ENCODE assay signal across 19 cellular contexts in genomic region chr3:48416546-48416945, GRCh38. TPM values are rescaled to one million over a fixed set of nuclear protein-coding genes. Genes with fewer than 3 reads are reported as not detected.
A peak's percentile ranks its signal among the peaks of the same experiment; 100 is the strongest.
DNase-seq lines count a peak whose midpoint lies in the region; ATAC-seq and TF ChIP-seq lines count a peak whose summit lies in the region.
"Had no signal": no experiment of that assay in that cellular context is flagged by ENCODE, and none has a peak within 500 bp of the region (broad histone marks: within the 10 kb centered on the region; RNA-seq: fewer than 3 reads in every experiment).

No MANE protein-coding gene starts in this region.

- POLR2A ChIA-PET in HEK293T (lab: Yijun Ruan, JAX), result no interaction called here

- H3K4me1 ChIP-seq in heart left ventricle, result peaks cover 0 to 5% (median 0%) of the 10 kb centered on the region in 12 donors
- H3K4me1 ChIP-seq: A549, Caco-2, HAP-1 had no signal

- no peak for ATAC-seq in Right ventricle myocardium superior (ENCODE audit: poor library complexity)
- ATAC-seq in heart left ventricle, result no peak

- no peak overlapping the region for H3K27ac Mint-ChIP-seq in Calu3 (ENCODE audit: unreplicated experiment)
- no peak overlapping the region for H3K27ac Mint-ChIP-seq in chondrocyte (ENCODE audit: unreplicated experiment)
- peak overlapping the region; percentile 74 for H3K27ac Mint-ChIP-seq in progenitor cell of endocrine pancreas
- no peak overlapping the region for H3K27ac Mint-ChIP-seq in HFFc6
- H3K27ac Mint-ChIP-seq: CD4-positive, alpha-beta T cell had no signal

- no peaks in the 10 kb centered on the region for H3K27me3 ChIP-seq in heart left ventricle

- H3K4me3 Mint-ChIP-seq in Calu3 (ENCODE audit: low read depth, unreplicated experiment) (no peak overlapping the region), chondrocyte (ENCODE audit: unreplicated experiment) (no peak overlapping the region), progenitor cell of endocrine pancreas (ENCODE audit: low read depth) (no peak overlapping the region), HFFc6 (no peak overlapping the region)
- H3K4me3 Mint-ChIP-seq: CD4-positive, alpha-beta T cell had no signal

- H3K27ac ChIP-seq in heart left ventricle, result no peak overlapping the region
- H3K27ac ChIP-seq: 22Rv1, A549, C4-2B had no signal

- TF ChIP-seq CTCF in heart left ventricle (IDR thresholded peaks at IDR 0.05) (no peak), Calu3 (IDR thresholded peaks at IDR 0.05; ENCODE audit: unreplicated experiment) (no peak), chondrocyte (IDR thresholded peaks at IDR 0.05) (no peak), progenitor cell of endocrine pancreas (IDR thresholded peaks at IDR 0.05; ENCODE audit: unreplicated experiment) (no peak), HFFc6 (IDR thresholded peaks at IDR 0.05) (no peak)

- TSS peak; percentile 10 for BruUV-seq in Calu3 (replicated peaks; lab: Mats Ljungman, UMichigan)

- no peaks in the 10 kb centered on the region for H3K9me3 ChIP-seq in heart left ventricle
- H3K9me3 ChIP-seq: A549, Caco-2, HAP-1 had no signal

- no peaks in the 10 kb centered on the region for H3K9me3 Mint-ChIP-seq in Calu3 (ENCODE audit: low read depth, unreplicated experiment)
- no peaks in the 10 kb centered on the region for H3K9me3 Mint-ChIP-seq in chondrocyte (ENCODE audit: low read depth)
- H3K9me3 Mint-ChIP-seq in progenitor cell of endocrine pancreas (ENCODE audit: low read depth), result no peaks in the 10 kb centered on the region
- H3K9me3 Mint-ChIP-seq in HFFc6, result no peaks in the 10 kb centered on the region
- H3K9me3 Mint-ChIP-seq: CD4-positive, alpha-beta T cell had no signal

- peak; percentile 17 for DNase-seq in Right ventricle myocardium superior
- no peak for DNase-seq in heart left ventricle
- no peak for DNase-seq in Calu3
- peak; percentile 34 for DNase-seq in chondrocyte (ENCODE audit: low spot score)
- DNase-seq in progenitor cell of endocrine pancreas (ENCODE audit: low spot score, unreplicated experiment), result no peak
- no peak for DNase-seq in NCI-H1694 treated with DMSO at 0.1 percent for 48 hours (lab: John Stamatoyannopoulos, UW)
- no peak for DNase-seq in HEK293T (ENCODE audit: extremely low spot score)
- no peak for DNase-seq in HFFc6
- DNase-seq: AML-193; Caco-2; CD4-positive, alpha-beta T cell; DMS153; DMS79 treated with DMSO at 0.1 percent for 48 hours; GF-D8 had no signal

- WGBS in heart left ventricle, 4 donors, result 91 to 96% (median 95%) methylated on average over 4 of the region's 4 CpGs

- H3K36me3 Mint-ChIP-seq in Calu3 (ENCODE audit: insufficient read depth, unreplicated experiment), result peaks cover 72% of the 10 kb centered on the region
- H3K36me3 Mint-ChIP-seq in chondrocyte (ENCODE audit: low read depth), result peaks cover 41% of the 10 kb centered on the region
- H3K36me3 Mint-ChIP-seq in progenitor cell of endocrine pancreas (ENCODE audit: insufficient read depth), result peaks cover 14% of the 10 kb centered on the region
- no peaks in the 10 kb centered on the region for H3K36me3 Mint-ChIP-seq in HFFc6 (ENCODE audit: low read depth)

- H3K4me3 ChIP-seq in heart left ventricle, result no peak overlapping the region
- H3K4me3 ChIP-seq: A549, HAP-1 had no signal

- H3K27me3 Mint-ChIP-seq in Calu3 (ENCODE audit: unreplicated experiment) (no peaks in the 10 kb centered on the region), chondrocyte (ENCODE audit: low read depth) (no peaks in the 10 kb centered on the region), progenitor cell of endocrine pancreas (no peaks in the 10 kb centered on the region), HFFc6 (ENCODE audit: insufficient read depth) (peaks cover 8% of the 10 kb centered on the region)
- H3K27me3 Mint-ChIP-seq: CD4-positive, alpha-beta T cell had no signal

- H3K36me3 ChIP-seq in heart left ventricle, result peaks cover 0 to 79% (median 49%) of the 10 kb centered on the region in 9 donors

- no peak for TF ChIP-seq POLR2A in heart left ventricle (IDR thresholded peaks at IDR 0.05)

- CTCF ChIA-PET in Calu3 (lab: Charles Lee), result interaction anchor here (1.1 kb wide), 1 partner anchor 19 kb away, joined by 3 read pairs; no protein-coding TSS in a partner anchor
- CTCF ChIA-PET in HEK293T (lab: Yijun Ruan, JAX), result interaction anchor here (2.8 kb wide), 1 partner anchor 19 kb away, joined by 15 read pairs; no protein-coding TSS in a partner anchor

- H3K4me1 Mint-ChIP-seq in Calu3 (ENCODE audit: low read depth, unreplicated experiment), result no peaks in the 10 kb centered on the region
- H3K4me1 Mint-ChIP-seq in chondrocyte (ENCODE audit: low read depth), result no peaks in the 10 kb centered on the region
- no peaks in the 10 kb centered on the region for H3K4me1 Mint-ChIP-seq in progenitor cell of endocrine pancreas (ENCODE audit: low read depth)
- H3K4me1 Mint-ChIP-seq in HFFc6 (ENCODE audit: low read depth), result no peaks in the 10 kb centered on the region

- intact Hi-C loops in Right ventricle myocardium superior (cut with DNase I) (no loop called here), heart left ventricle (cut with DNase I) (no loop called here), Calu3 (cut with micrococcal nuclease; ENCODE audit: unreplicated experiment) (no loop called here)

TF ChIP-seq in HEK293T, 16 proteins besides CTCF, POLR2A, EP300 and RAD21:
- TF ChIP-seq FOXA1 (IDR thresholded peaks at IDR 0.05) (no peak), SUZ12 (IDR thresholded peaks at IDR 0.05) (no peak), FOXM1 (IDR thresholded peaks at IDR 0.05; ENCODE audit: borderline replicate concordance) (no peak), ARNT (IDR thresholded peaks at IDR 0.05) (no peak), ELF4 (IDR thresholded peaks at IDR 0.05) (no peak), BHLHE40 (IDR thresholded peaks at IDR 0.05; ENCODE audit: borderline replicate concordance) (no peak), LEF1 (IDR thresholded peaks at IDR 0.05; ENCODE audit: borderline replicate concordance) (no peak), ZNF384 (IDR thresholded peaks at IDR 0.05) (no peak), FOXK2 (IDR thresholded peaks at IDR 0.05) (no peak), TARDBP (IDR thresholded peaks at IDR 0.05) (no peak), SP1 (IDR thresholded peaks at IDR 0.05) (no peak), L3MBTL2 (conservative IDR thresholded peaks at IDR 0.05) (no peak), NFRKB (IDR thresholded peaks at IDR 0.05) (no peak), HDGF (IDR thresholded peaks at IDR 0.05; ENCODE audit: borderline replicate concordance) (no peak), CTBP1 (IDR thresholded peaks at IDR 0.05; ENCODE audit: borderline replicate concordance) (no peak), PKNOX1 (IDR thresholded peaks at IDR 0.05) (no peak)

RNA-seq across cellular contexts. Expression of gene PLXNB1, which starts 13.3 kb away (rescaled TPM):
- 51.3 TPM for total RNA-seq in Right ventricle myocardium superior
- total RNA-seq in heart left ventricle, result 10 to 100 TPM; 28.0 to 71.8 (median 46.4) TPM
- 10 to 100 TPM; 31.8 to 64.6 TPM for polyA plus RNA-seq in heart left ventricle
- 174 and 175 TPM in 2 replicates for total RNA-seq in Calu3 (2022)
- total RNA-seq in chondrocyte, result 63.2 to 115 TPM (median 108 TPM) in 3 replicates
- 535 and 543 TPM in 2 replicates for total RNA-seq in progenitor cell of endocrine pancreas
- total RNA-seq in HFFc6 (2021; fragmentation: NEBNext Ultra II Directional; extraction: Animal tissue kit (Norgen Biotek cat#: 25700)), result 10 to 100 TPM; 11.1 to 15.5 (median 12.8) TPM

RNA-seq across cellular contexts. Expression of gene CCDC51, which starts 23.4 kb away (rescaled TPM):
- total RNA-seq in Right ventricle myocardium superior (11.9 TPM), heart left ventricle (10 to 100 TPM in 6 of 9 donors, 1 to 10 TPM in 3; 8.2 to 14.8 (median 11.6) TPM), Calu3 (2022) (18.9 and 19.9 TPM in 2 replicates), chondrocyte (13.3 to 25.8 TPM (median 23.9 TPM) in 3 replicates), progenitor cell of endocrine pancreas (11.4 and 13.2 TPM in 2 replicates)
- polyA plus RNA-seq in heart left ventricle, result 10 to 100 TPM in 1 of 2 donors, 1 to 10 TPM in 1; 9.3 to 13.5 TPM
- total RNA-seq in HFFc6 (2021; fragmentation: NEBNext Ultra II Directional; extraction: Animal tissue kit (Norgen Biotek cat#: 25700)), result 10 to 100 TPM; 10.1 to 15.3 (median 12.5) TPM

RNA-seq across cellular contexts. Expression of gene TMA7, which starts 23.5 kb away (rescaled TPM):
- total RNA-seq in Right ventricle myocardium superior, result 237 TPM
- 100 to 1,000 TPM; 177 to 284 (median 198) TPM for total RNA-seq in heart left ventricle
- 100 to 1,000 TPM; 289 to 733 TPM for polyA plus RNA-seq in heart left ventricle
- 139 and 171 TPM in 2 replicates for total RNA-seq in Calu3 (2022)
- total RNA-seq in chondrocyte, result 184 to 243 TPM (median 184 TPM) in 3 replicates
- total RNA-seq in progenitor cell of endocrine pancreas, result 236 and 253 TPM in 2 replicates
- 100 to 1,000 TPM; 213 to 341 (median 280) TPM for total RNA-seq in HFFc6 (2021; fragmentation: NEBNext Ultra II Directional; extraction: Animal tissue kit (Norgen Biotek cat#: 25700))

RNA-seq across cellular contexts. Expression of gene ATRIP, which starts 30.0 kb away (rescaled TPM):
- total RNA-seq in Right ventricle myocardium superior, result 3.2 TPM
- total RNA-seq in heart left ventricle, result 1 to 10 TPM; 2.1 to 5.0 (median 3.6) TPM
- polyA plus RNA-seq in heart left ventricle, result 1 to 10 TPM; 2.6 to 5.1 TPM
- 12.5 and 13.7 TPM in 2 replicates for total RNA-seq in Calu3 (2022)
- total RNA-seq in chondrocyte, result 8.7 to 10.7 TPM (median 8.8 TPM) in 3 replicates
- total RNA-seq in progenitor cell of endocrine pancreas, result 13.8 and 15.2 TPM in 2 replicates
- total RNA-seq in HFFc6 (2021; fragmentation: NEBNext Ultra II Directional; extraction: Animal tissue kit (Norgen Biotek cat#: 25700)), result 10 to 100 TPM in 1 of 6 experiments, 1 to 10 TPM in 5; 7.0 to 10.5 (median 8.2) TPM

RNA-seq across cellular contexts. Expression of gene FBXW12, which starts 44.5 kb away (rescaled TPM):
- not detected for total RNA-seq in Right ventricle myocardium superior
- total RNA-seq in heart left ventricle, result not detected
- not detected for polyA plus RNA-seq in heart left ventricle
- not detected in 2 replicates for total RNA-seq in Calu3 (2022)
- not detected in 3 replicates for total RNA-seq in chondrocyte
- 0.20 and 0.38 TPM in 2 replicates for total RNA-seq in progenitor cell of endocrine pancreas
- not detected for total RNA-seq in HFFc6 (2021; fragmentation: NEBNext Ultra II Directional; extraction: Animal tissue kit (Norgen Biotek cat#: 25700))
- total RNA-seq: CD4-positive, alpha-beta T cell had no signal
- polyA plus RNA-seq: A549, BJ had no signal

Comparison
In these comparisons a context has a peak if more than half of its experiments do, and no peak if none do; other contexts are left out.
1. DNase-seq: peak in Right ventricle myocardium superior (single experiment) and chondrocyte (single experiment); none in heart left ventricle (0 of 5), Calu3 (single experiment), progenitor cell of endocrine pancreas (single experiment), NCI-H1694 treated with DMSO at 0.1 percent for 48 hours (single experiment), HEK293T (single experiment) and HFFc6 (single experiment).